ENCODE assay signal across 1 cellular context in genomic region chr15:89750560-89751542, GRCh38.
TF ChIP-seq lines count a peak whose summit lies in the region.

MESP1 (minus strand) TSS chr15:89751249; CDS start chr15:89751231, 18 bp downstream.

TF ChIP-seq in HCT116, 20 proteins besides CTCF, POLR2A, EP300 and RAD21 (continued from another document):
- no peak for TF ChIP-seq ZBTB33 (IDR thresholded peaks at IDR 0.05; ENCODE audit: extremely low read depth, insufficient replicate concordance, low read length)
- TF ChIP-seq ZNF274 (IDR thresholded peaks at IDR 0.05; ENCODE audit: low read depth, low read length) = no peak
